Comparison of ENCODE assay signal across 9 cellular contexts in the genomic region with DNA sequence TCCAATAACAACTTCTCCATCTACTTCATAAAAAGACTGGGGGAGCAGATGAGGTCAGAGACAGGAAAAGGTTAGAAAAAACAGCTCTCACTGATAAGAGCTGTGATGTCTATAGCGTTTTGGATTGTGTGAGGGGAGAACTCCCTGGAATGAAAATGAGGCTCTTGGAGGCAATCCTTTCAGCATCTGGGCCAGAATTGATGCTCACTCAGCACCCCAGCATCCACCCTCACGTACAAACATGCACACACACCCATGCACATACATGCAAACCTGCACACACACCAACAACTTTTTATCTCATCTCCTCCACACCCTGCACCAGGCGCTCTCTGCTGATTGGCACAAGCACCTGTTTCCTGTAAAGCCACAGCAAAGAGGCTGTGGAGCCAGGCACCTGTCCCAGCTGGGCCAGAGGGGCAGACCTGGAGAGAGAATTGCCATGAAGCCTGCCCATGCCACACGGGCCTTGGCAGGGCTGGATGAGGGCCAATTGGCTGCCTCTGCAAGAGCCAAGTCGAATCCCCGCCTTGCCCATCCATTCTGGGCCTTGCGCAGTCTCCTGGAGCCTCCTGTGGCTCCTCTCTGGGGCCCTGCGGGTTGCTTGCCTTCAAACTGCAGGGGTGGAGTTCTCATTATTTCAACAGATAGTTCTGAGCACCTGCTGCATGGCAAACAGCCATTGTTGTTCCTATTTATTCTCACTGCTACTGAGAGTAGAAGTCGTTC. TPM values are rescaled to one million over a fixed set of nuclear protein-coding genes. Genes with fewer than 3 reads are reported as not detected.
DNase-seq lines count a peak whose midpoint lies in the region; TF ChIP-seq lines count a peak whose summit lies in the region.
"Had no signal": no experiment of that assay in that cellular context is flagged by ENCODE, and none has a peak within 500 bp of the region (broad histone marks: within the 10 kb centered on the region; RNA-seq: fewer than 3 reads in every experiment).

No MANE protein-coding gene starts in this region.

- no peaks in the 10 kb centered on the region for H3K36me3 Mint-ChIP-seq in progenitor cell of endocrine pancreas (ENCODE audit: insufficient read depth)

- no peak for TF ChIP-seq POLR2A in testis (IDR thresholded peaks at IDR 0.05)

- no peaks in the 10 kb centered on the region for H3K36me3 ChIP-seq in testis (ENCODE audit: low read depth, missing control alignments)

- intact Hi-C loops in testis (cut with DNase I; ENCODE audit: low total_unique reads), result no loop called here

- 62% methylated on average over 8 to 9 of the region's 9 CpGs for WGBS in testis, 2 donors

- peaks cover 6% of the 10 kb centered on the region for H3K4me1 ChIP-seq in testis

- DNase-seq in NCI-H128 (lab: John Stamatoyannopoulos, UW; ENCODE audit: unreplicated experiment), result peak; percentile 50
- peak; percentile 26 for DNase-seq in T follicular helper cell (ENCODE audit: low read depth)
- peak in 1 of 61 donors; percentile 60 for DNase-seq in caudate nucleus (lab: John Stamatoyannopoulos, UW)
- DNase-seq in stimulated activated CD4-positive, alpha-beta T cell treated with anti-CD3 and anti-CD28 coated beads, Interleukin-4, amount 100 ng/mL, for 24 hours, result peak; percentile 10
- no peak for DNase-seq in progenitor cell of endocrine pancreas (ENCODE audit: low spot score, unreplicated experiment)
- DNase-seq in testis, result no peak
- DNase-seq in pons (ENCODE audit: low spot score), result no peak
- DNase-seq in Ammon's horn (ENCODE audit: low spot score), result no peak
- DNase-seq: NCI-H2171 had no signal

- peaks cover 9% of the 10 kb centered on the region for H3K4me1 Mint-ChIP-seq in progenitor cell of endocrine pancreas (ENCODE audit: low read depth)

- no peaks in the 10 kb centered on the region for H3K9me3 Mint-ChIP-seq in progenitor cell of endocrine pancreas (ENCODE audit: low read depth)

- no peak overlapping the region for H3K4me3 Mint-ChIP-seq in progenitor cell of endocrine pancreas (ENCODE audit: low read depth)

- TF ChIP-seq CTCF in progenitor cell of endocrine pancreas (IDR thresholded peaks at IDR 0.05; ENCODE audit: unreplicated experiment) (no peak), testis (IDR thresholded peaks at IDR 0.05) (no peak)

- H3K4me3 ChIP-seq in testis, result no peak overlapping the region

- no peaks in the 10 kb centered on the region for H3K27me3 ChIP-seq in testis

- no peak overlapping the region for H3K27ac Mint-ChIP-seq in progenitor cell of endocrine pancreas

- no peaks in the 10 kb centered on the region for H3K9me3 ChIP-seq in testis

- H3K27ac ChIP-seq in caudate nucleus (ENCODE audit: low read depth, low read length), result peak overlapping the region; percentile 8
- H3K27ac ChIP-seq in testis, result no peak overlapping the region

- H3K27me3 Mint-ChIP-seq in progenitor cell of endocrine pancreas, result peaks cover 19% of the 10 kb centered on the region

RNA-seq across cellular contexts. Expression of a gene that starts 53.1 kb away (rescaled TPM):
- total RNA-seq in progenitor cell of endocrine pancreas, result 0.31 and 0.44 TPM in 2 replicates
- total RNA-seq in testis, result 10 to 100 TPM; 37.6 to 38.9 TPM
- polyA plus RNA-seq in testis (ENCODE audit: insufficient read depth, low read depth, low replicate concordance), result 8.3 TPM

Comparison
In these comparisons a context has a peak if more than half of its experiments do, and no peak if none do; other contexts are left out.
1. DNase-seq: peak in NCI-H128 (single experiment), T follicular helper cell (single experiment) and stimulated activated CD4-positive, alpha-beta T cell treated with anti-CD3 and anti-CD28 coated beads, Interleukin-4, amount 100 ng/mL, for 24 hours (single experiment); none in progenitor cell of endocrine pancreas (single experiment), testis (single experiment), pons (single experiment) and Ammon's horn (single experiment).
2. RNA of a gene that starts 53.1 kb away (total RNA-seq): 37.6 to 38.9 TPM in testis; 0.31 to 0.44 TPM in progenitor cell of endocrine pancreas; every median in the first group is over 10 times any median in the second.